12 cellular contexts compared by ENCODE assay signal in the genomic region with DNA sequence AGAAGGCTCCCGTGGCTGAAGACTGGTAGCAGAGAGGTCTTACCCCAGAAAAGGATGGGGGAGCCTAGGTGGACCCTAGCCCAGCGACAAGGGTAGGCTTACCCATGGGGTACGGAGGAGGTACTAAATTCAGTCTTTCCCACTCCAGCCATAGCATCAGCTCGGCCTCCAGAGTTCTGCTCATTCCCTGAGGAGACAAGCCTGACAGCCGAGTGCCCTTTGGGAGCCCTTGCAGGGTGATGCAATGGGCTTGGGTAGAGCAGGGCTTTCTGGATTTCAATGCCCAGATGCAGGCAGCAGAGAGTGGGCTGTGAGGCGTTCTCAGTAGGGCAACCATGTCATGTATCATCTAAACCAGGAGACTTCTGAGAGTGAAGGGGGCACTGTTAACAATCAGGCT.
DNase-seq lines count a peak whose midpoint lies in the region; ATAC-seq and TF ChIP-seq lines count a peak whose summit lies in the region.
"Had no signal": no experiment of that assay in that cellular context is flagged by ENCODE, and none has a peak within 500 bp of the region (broad histone marks: within the 10 kb centered on the region; RNA-seq: fewer than 3 reads in every experiment).

No MANE protein-coding gene starts in this region.

- H3K18ac ChIP-seq in mesenchymal stem cell (ENCODE audit: low read depth in 1 of 2, low read length in 2 of 2) = no peak overlapping the region

- 90% methylated on average over 6 of the region's 6 CpGs for WGBS in mesenchymal stem cell
- 88 to 97% methylated on average over 4 to 6 of the region's 6 CpGs for WGBS in upper lobe of left lung, 2 donors

- peaks cover 10% of the 10 kb centered on the region for H3K79me1 ChIP-seq in mesenchymal stem cell (replicated peaks; ENCODE audit: low read length, poor library complexity, severe bottlenecking)

- no peak overlapping the region for H2AFZ ChIP-seq in mesenchymal stem cell (ENCODE audit: low read depth, low read length)

- H3K14ac ChIP-seq in mesenchymal stem cell (ENCODE audit: low read length in 2 of 2) = no peak overlapping the region

- H2BK120ac ChIP-seq in mesenchymal stem cell (ENCODE audit: low read depth, low read length) = no peak overlapping the region

- no peak overlapping the region for H3K23ac ChIP-seq in mesenchymal stem cell (ENCODE audit: low read length in 2 of 2)

- peak overlapping the region; percentile 3 for H2BK5ac ChIP-seq in mesenchymal stem cell (ENCODE audit: low read depth, low read length, poor library complexity, severe bottlenecking)

- H3K4me3 ChIP-seq in left ventricle myocardium inferior (no peak overlapping the region), adipocyte (ENCODE audit: low read length) (no peak overlapping the region), mesenchymal stem cell (ENCODE audit: insufficient read depth in 1 of 2, low read depth in 1 of 2, low read length in 2 of 2) (no peak overlapping the region), upper lobe of left lung (no peak overlapping the region)
- H3K4me3 ChIP-seq: SJSA1 had no signal

- no peak overlapping the region for H3K4me2 ChIP-seq in mesenchymal stem cell (ENCODE audit: low read length, poor library complexity, severe bottlenecking)

- no peak overlapping the region for H2BK15ac ChIP-seq in mesenchymal stem cell (ENCODE audit: low read depth, poor library complexity, severe bottlenecking)

- intact Hi-C loops in left ventricle myocardium inferior (cut with micrococcal nuclease) = loop anchor here (10.0 kb wide), 1 partner anchor 150 kb away; no protein-coding TSS in a partner anchor
- intact Hi-C loops in Right ventricle myocardium superior (cut with DNase I) = loop anchor here (5.0 kb wide), 2 partner anchors 148 to 188 kb away; no protein-coding TSS in a partner anchor

- no peak for TF ChIP-seq EP300 in upper lobe of left lung (IDR thresholded peaks at IDR 0.05)

- ATAC-seq in Right ventricle myocardium superior (ENCODE audit: poor library complexity) = no peak
- ATAC-seq in upper lobe of left lung (ENCODE audit: low FRiP score in 2 of 2) = no peak
- no peak for ATAC-seq in HG02870 (IDR thresholded peaks at IDR 0.05; ENCODE audit: unreplicated experiment)

- H2BK12ac ChIP-seq in mesenchymal stem cell (ENCODE audit: low read length in 2 of 2) = no peak overlapping the region

- no peak overlapping the region for H4K8ac ChIP-seq in mesenchymal stem cell (ENCODE audit: low read length)

- peaks cover 39% of the 10 kb centered on the region for H3K36me3 ChIP-seq in left ventricle myocardium inferior
- peaks cover 23% of the 10 kb centered on the region for H3K36me3 ChIP-seq in adipocyte (ENCODE audit: control insufficient read depth, insufficient read depth, low read length, severe bottlenecking)
- peaks cover 35 to 41% of the 10 kb centered on the region in 2 experiments for H3K36me3 ChIP-seq in mesenchymal stem cell (ENCODE audit: control insufficient read depth in 1 of 2, insufficient read depth in 2 of 2, low read depth in 1 of 2, low read length in 2 of 2)
- peaks cover 6 to 29% (median 10%) of the 10 kb centered on the region in 4 donors for H3K36me3 ChIP-seq in upper lobe of left lung

- no peak for DNase-seq in left ventricle myocardium inferior
- no peak for DNase-seq in Right ventricle myocardium superior
- peak; percentile 29 for DNase-seq in adipocyte (ENCODE audit: low read depth)
- DNase-seq in mesenchymal stem cell = no peak
- no peak for DNase-seq in upper lobe of left lung
- DNase-seq in dermis blood vessel endothelial cell = no peak
- DNase-seq in stimulated activated CD4-positive, alpha-beta T cell treated with anti-CD3 and anti-CD28 coated beads, Interleukin-2, amount 100 ng/mL, for 24 hours = no peak
- DNase-seq: activated gamma-delta T cell treated with Interleukin-2 at 50 U/mL for 16 hours, GF-D8, NCI-H526 treated with DMSO at 0.1 percent for 48 hours had no signal

- H3K27ac ChIP-seq in left ventricle myocardium inferior (replicated peaks) = peak overlapping the region; percentile 36
- peak overlapping the region; percentile 5 for H3K27ac ChIP-seq in mesenchymal stem cell (ENCODE audit: low read length, poor library complexity, severe bottlenecking)
- peak overlapping the region in 3 of 4 donors; percentile 40 to 83 (median 58) for H3K27ac ChIP-seq in upper lobe of left lung
- H3K27ac ChIP-seq: SJSA1 had no signal

- no peaks in the 10 kb centered on the region for H3K9me3 ChIP-seq in left ventricle myocardium inferior (replicated peaks)
- H3K9me3 ChIP-seq in adipocyte (ENCODE audit: control insufficient read depth, low read length) = peaks cover 9% of the 10 kb centered on the region
- H3K9me3 ChIP-seq in mesenchymal stem cell (ENCODE audit: control insufficient read depth, low read length) = no peaks in the 10 kb centered on the region
- no peaks in the 10 kb centered on the region for H3K9me3 ChIP-seq in upper lobe of left lung
- H3K9me3 ChIP-seq: SJSA1 had no signal

- no peak overlapping the region for H3K9ac ChIP-seq in adipocyte (ENCODE audit: low read length)
- no peak overlapping the region for H3K9ac ChIP-seq in mesenchymal stem cell (ENCODE audit: low read length)

- TF ChIP-seq CTCF in left ventricle myocardium inferior (IDR thresholded peaks at IDR 0.05; ENCODE audit: borderline replicate concordance) (no peak), upper lobe of left lung (IDR thresholded peaks at IDR 0.05) (no peak)

- H3K27me3 ChIP-seq in left ventricle myocardium inferior (ENCODE audit: low read depth) (no peaks in the 10 kb centered on the region), adipocyte (replicated peaks; ENCODE audit: control insufficient read depth, insufficient read depth, low read length) (no peaks in the 10 kb centered on the region), mesenchymal stem cell (ENCODE audit: control insufficient read depth in 1 of 2, insufficient read depth in 1 of 2, low read length in 2 of 2) (no peaks in the 10 kb centered on the region), upper lobe of left lung (no peaks in the 10 kb centered on the region)
- H3K27me3 ChIP-seq: SJSA1 had no signal

- peak overlapping the region; percentile 82 for H2AK5ac ChIP-seq in mesenchymal stem cell (ENCODE audit: low read length, severe bottlenecking)

- peaks cover 47% of the 10 kb centered on the region for H3K4me1 ChIP-seq in left ventricle myocardium inferior
- H3K4me1 ChIP-seq in adipocyte (ENCODE audit: control insufficient read depth, insufficient read depth, low read length) = peaks cover 30% of the 10 kb centered on the region
- H3K4me1 ChIP-seq in mesenchymal stem cell (ENCODE audit: control insufficient read depth, insufficient read depth, low read depth, low read length) = peaks cover 14% of the 10 kb centered on the region
- H3K4me1 ChIP-seq in upper lobe of left lung = peaks cover 7 to 40% (median 20%) of the 10 kb centered on the region in 4 donors

- H4K91ac ChIP-seq in mesenchymal stem cell (ENCODE audit: low read length) = no peak overlapping the region

- no peak overlapping the region for H3K4ac ChIP-seq in mesenchymal stem cell (ENCODE audit: low read depth in 1 of 2, low read length in 2 of 2)

- no peak for TF ChIP-seq POLR2A in upper lobe of left lung (IDR thresholded peaks at IDR 0.05)

Comparison
In these comparisons a context has a peak if more than half of its experiments do, and no peak if none do; other contexts are left out.
1. H3K27ac ChIP-seq: peak in every context shown above with its lines; median percentile 58 in upper lobe of left lung; 36 in left ventricle myocardium inferior; 5 in mesenchymal stem cell.